Comparison of ENCODE assay signal across 26 cellular contexts in the genomic region with DNA sequence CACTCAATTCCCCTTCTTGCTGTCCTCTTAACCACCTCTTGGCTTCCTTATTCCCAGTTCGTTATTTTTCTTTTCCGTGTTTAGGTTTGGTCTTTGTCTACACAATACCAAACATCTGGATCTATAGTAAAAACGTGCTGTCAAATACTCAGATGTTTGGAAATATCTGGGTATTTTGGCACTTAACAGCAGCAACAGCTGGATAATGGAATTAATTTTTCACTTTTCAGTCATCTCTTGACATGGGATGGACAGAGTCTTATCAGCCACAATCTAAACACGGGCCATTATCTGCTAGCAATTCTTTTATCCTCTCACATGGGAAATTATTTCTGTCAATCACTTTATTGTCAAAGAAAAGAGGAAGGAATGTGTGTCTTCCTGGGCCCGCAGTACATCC. TPM values are rescaled to one million over a fixed set of nuclear protein-coding genes. Genes with fewer than 3 reads are reported as not detected.
DNase-seq lines count a peak whose midpoint lies in the region; ATAC-seq and TF ChIP-seq lines count a peak whose summit lies in the region.
"Had no signal": no experiment of that assay in that cellular context is flagged by ENCODE, and none has a peak within 500 bp of the region (broad histone marks: within the 10 kb centered on the region; RNA-seq: fewer than 3 reads in every experiment).

No MANE protein-coding gene starts in this region.

- H3K4me3 ChIP-seq in CD8-positive, alpha-beta T cell (ENCODE audit: low read depth, low read length), result no peak overlapping the region
- peak overlapping the region; percentile 62; the same call in 1 of the 2 replicates for H3K4me3 ChIP-seq in HUES6 (ENCODE audit: low read depth, low read length)
- H3K4me3 ChIP-seq in neural progenitor cell, result peak overlapping the region; percentile 67
- H3K4me3 ChIP-seq: BLaER1 treated with 17β-estradiol and CSF1 and Interleukin-3, amounts not matched to agents 10 nM and 100 nM; SK-N-MC had no signal

- peaks cover 53% of the 10 kb centered on the region for H3K27me3 Mint-ChIP-seq in CD8-positive, alpha-beta T cell (ENCODE audit: low read depth)
- H3K27me3 Mint-ChIP-seq in endothelial cell (ENCODE audit: unreplicated experiment) (peaks cover 2% of the 10 kb centered on the region), neural progenitor cell (ENCODE audit: insufficient read depth, low read depth) (peaks cover 10% of the 10 kb centered on the region)

- H3K4me1 ChIP-seq in CD8-positive, alpha-beta T cell (ENCODE audit: insufficient read depth, low read length), result no peaks in the 10 kb centered on the region
- H3K4me1 ChIP-seq in HUES6 (ENCODE audit: control insufficient read depth, insufficient read depth, low read length) (peaks cover 37% of the 10 kb centered on the region), neural progenitor cell (peaks cover 11% of the 10 kb centered on the region)

- peaks cover 6% of the 10 kb centered on the region for H3K27me3 ChIP-seq in CD8-positive, alpha-beta T cell (ENCODE audit: insufficient read depth, low read length)
- H3K27me3 ChIP-seq in HUES6 (ENCODE audit: control insufficient read depth, insufficient read depth, low read length) (peaks cover 11% of the 10 kb centered on the region; the same call in 1 of the 2 replicates), neural progenitor cell (peaks cover 45% of the 10 kb centered on the region)
- H3K27me3 ChIP-seq: ovary, right atrium auricular region, upper lobe of left lung had no signal

- peak overlapping the region; percentile 63 for H3K4me3 Mint-ChIP-seq in CD8-positive, alpha-beta T cell
- H3K4me3 Mint-ChIP-seq in endothelial cell (ENCODE audit: unreplicated experiment) (peak overlapping the region; percentile 87), neural progenitor cell (peak overlapping the region; percentile 84)

- no peaks in the 10 kb centered on the region for H4K20me1 ChIP-seq in neural progenitor cell (ENCODE audit: low read depth)
- H4K20me1 ChIP-seq: BLaER1 treated with 17β-estradiol and CSF1 and Interleukin-3, amounts not matched to agents 10 nM and 100 nM had no signal

- POLR2A ChIA-PET in CD8-positive, alpha-beta T cell (lab: Charles Lee), result interaction anchor here (0.7 kb wide), 1 partner anchor 9 kb away, joined by 3 read pairs; no protein-coding TSS in a partner anchor

- CTCF ChIA-PET in CD8-positive, alpha-beta T cell (lab: Charles Lee), result no interaction called here

- DNase-seq in CD8-positive, alpha-beta T cell, result no peak
- DNase-seq in endothelial cell (ENCODE audit: low spot score) (no peak), neural progenitor cell (ENCODE audit: low spot score) (no peak), NCI-H446 treated with DMSO at 0.1 percent for 48 hours (lab: John Stamatoyannopoulos, UW) (no peak), NCI-H69 (lab: John Stamatoyannopoulos, UW) (no peak)
- DNase-seq: activated CD4-positive, CD25-positive, alpha-beta regulatory T cell treated with anti-CD3 and anti-CD28 coated beads, Interleukin-2, amount 50 U/mL, for 72 hours; activated CD8-positive, alpha-beta T cell treated with anti-CD3 and anti-CD28 coated beads for 36 hours; activated naive CD8-positive, alpha-beta T cell treated with anti-CD3 and anti-CD28 coated beads, Interleukin-2, amount 10 ng/mL, durations not matched to agents 7 days and 5 days; central memory CD4-positive, alpha-beta T cell; IMR-90; midbrain; naive thymus-derived CD4-positive, alpha-beta T cell; NCI-H2029 treated with DMSO at 0.1 percent for 48 hours; NCI-H774; stimulated activated CD4-positive, alpha-beta T cell treated with anti-CD3 and anti-CD28 coated beads, Interleukin-2, amount 100 ng/mL, for 48 hours had no signal

- no peaks in the 10 kb centered on the region for H3K9me3 ChIP-seq in CD8-positive, alpha-beta T cell (ENCODE audit: low read length)
- H3K9me3 ChIP-seq in HUES6 (ENCODE audit: control insufficient read depth, insufficient read depth, low read depth, low read length) (no peaks in the 10 kb centered on the region), neural progenitor cell (ENCODE audit: low read depth) (no peaks in the 10 kb centered on the region)
- H3K9me3 ChIP-seq: left lung, ovary, right atrium auricular region, upper lobe of left lung had no signal

- H3K4me1 Mint-ChIP-seq in CD8-positive, alpha-beta T cell (ENCODE audit: low read depth), result peaks cover 9% of the 10 kb centered on the region
- H3K4me1 Mint-ChIP-seq in endothelial cell (ENCODE audit: unreplicated experiment) (peaks cover 27% of the 10 kb centered on the region), neural progenitor cell (peaks cover 17% of the 10 kb centered on the region)

- TF ChIP-seq CTCF in CD8-positive, alpha-beta T cell (IDR thresholded peaks at IDR 0.05), result no peak
- no peak for TF ChIP-seq CTCF in endothelial cell (IDR thresholded peaks at IDR 0.05; ENCODE audit: unreplicated experiment)
- TF ChIP-seq CTCF in neural progenitor cell (IDR thresholded peaks at IDR 0.05), result no peak

- no peaks in the 10 kb centered on the region for H3K9me3 Mint-ChIP-seq in CD8-positive, alpha-beta T cell
- peaks cover 4% of the 10 kb centered on the region for H3K9me3 Mint-ChIP-seq in endothelial cell (ENCODE audit: unreplicated experiment)
- H3K9me3 Mint-ChIP-seq in neural progenitor cell, result no peaks in the 10 kb centered on the region
- H3K9me3 Mint-ChIP-seq: activated CD8-positive, alpha-beta T cell treated with anti-CD3 and anti-CD28 coated beads for 36 hours; activated naive CD8-positive, alpha-beta T cell treated with anti-CD3 and anti-CD28 coated beads, Interleukin-2, amount 10 ng/mL, durations not matched to agents 7 days and 5 days; dendritic cell treated with granulocyte-macrophage colony-stimulating factor and Interleukin-4, amounts not matched to agents 40 ng/mL and 50 ng/mL, for 4 days had no signal

- no peaks in the 10 kb centered on the region for H3K79me2 ChIP-seq in neural progenitor cell (ENCODE audit: low read depth)

- H3K27ac ChIP-seq in CD8-positive, alpha-beta T cell (ENCODE audit: low read depth, low read length), result no peak overlapping the region
- H3K27ac ChIP-seq in HUES6 (ENCODE audit: low read depth, low read length) (no peak overlapping the region; the same call in 1 of the 2 replicates), neural progenitor cell (no peak overlapping the region)
- H3K27ac ChIP-seq: left lung, ovary, SK-N-MC had no signal

- H3K9ac ChIP-seq in HUES6 (ENCODE audit: low read length), result peak overlapping the region; percentile 30
- H3K9ac ChIP-seq in neural progenitor cell, result no peak overlapping the region
- H3K9ac ChIP-seq: BLaER1 treated with 17β-estradiol and CSF1 and Interleukin-3, amounts not matched to agents 10 nM and 100 nM had no signal

- peak overlapping the region; percentile 98 for H3K4me2 ChIP-seq in neural progenitor cell

- no peak overlapping the region for H2AFZ ChIP-seq in neural progenitor cell (replicated peaks)

- no peaks in the 10 kb centered on the region for H3K36me3 Mint-ChIP-seq in CD8-positive, alpha-beta T cell
- H3K36me3 Mint-ChIP-seq in endothelial cell (ENCODE audit: low read depth, unreplicated experiment), result no peaks in the 10 kb centered on the region
- H3K36me3 Mint-ChIP-seq in neural progenitor cell, result peaks cover 2% of the 10 kb centered on the region
- H3K36me3 Mint-ChIP-seq: activated naive CD8-positive, alpha-beta T cell treated with anti-CD3 and anti-CD28 coated beads, Interleukin-2, amount 10 ng/mL, durations not matched to agents 7 days and 5 days had no signal

- no peak for ATAC-seq in CD8-positive, alpha-beta T cell
- ATAC-seq in HG03342 (IDR thresholded peaks at IDR 0.05; ENCODE audit: unreplicated experiment), result no peak
- ATAC-seq: activated CD8-positive, alpha-beta T cell treated with anti-CD3 and anti-CD28 coated beads for 36 hours had no signal

- intact Hi-C loops in CD8-positive, alpha-beta T cell (cut with DNase I, micrococcal nuclease), result no loop called here

- no peak overlapping the region for H3K27ac Mint-ChIP-seq in CD8-positive, alpha-beta T cell
- H3K27ac Mint-ChIP-seq in endothelial cell (ENCODE audit: unreplicated experiment), result peak overlapping the region; percentile 59
- no peak overlapping the region for H3K27ac Mint-ChIP-seq in neural progenitor cell
- H3K27ac Mint-ChIP-seq: activated CD8-positive, alpha-beta T cell treated with anti-CD3 and anti-CD28 coated beads for 36 hours; activated naive CD8-positive, alpha-beta T cell treated with anti-CD3 and anti-CD28 coated beads, Interleukin-2, amount 10 ng/mL, durations not matched to agents 7 days and 5 days; naive thymus-derived CD4-positive, alpha-beta T cell had no signal

- no peaks in the 10 kb centered on the region for H3K36me3 ChIP-seq in CD8-positive, alpha-beta T cell (ENCODE audit: insufficient read depth, low read length)
- H3K36me3 ChIP-seq in HUES6 (ENCODE audit: control insufficient read depth, insufficient read depth, low read length) (no peaks in the 10 kb centered on the region), neural progenitor cell (no peaks in the 10 kb centered on the region)
- H3K36me3 ChIP-seq: BLaER1 treated with 17β-estradiol and CSF1 and Interleukin-3, amounts not matched to agents 10 nM and 100 nM; left lung; ovary; right atrium auricular region; upper lobe of left lung had no signal

- peaks cover 14% of the 10 kb centered on the region for H3F3A ChIP-seq in neural progenitor cell (ENCODE audit: low read depth)

RNA-seq across cellular contexts. Expression of gene NHLH2, which starts 13.5 kb away (rescaled TPM):
- total RNA-seq in CD8-positive, alpha-beta T cell, result not detected
- 2.3 TPM for total RNA-seq in endothelial cell (ENCODE audit: unreplicated experiment)
- 0.17 and 0.56 TPM in 2 replicates for total RNA-seq in neural progenitor cell (ENCODE audit: low replicate concordance)
- total RNA-seq: activated CD8-positive, alpha-beta T cell treated with anti-CD3 and anti-CD28 coated beads for 36 hours; activated naive CD8-positive, alpha-beta T cell treated with anti-CD3 and anti-CD28 coated beads, Interleukin-2, amount 10 ng/mL, durations not matched to agents 7 days and 5 days; H4; IMR-90; left lung; naive thymus-derived CD4-positive, alpha-beta T cell; ovary; right atrium auricular region; T-helper 1 cell treated with Interleukin-12 subunit alpha and Interleukin-12 subunit beta and Interleukin-4 antibody, amounts not matched to agents 30 ng/mL and 1 ng/mL, for 36 hours had no signal

RNA-seq across cellular contexts. Expression of gene CASQ2, which starts 58.9 kb away (rescaled TPM):
- total RNA-seq in CD8-positive, alpha-beta T cell, result not detected
- total RNA-seq in endothelial cell (ENCODE audit: unreplicated experiment) (not detected), neural progenitor cell (ENCODE audit: low replicate concordance) (not detected in 2 replicates)
- total RNA-seq: activated CD8-positive, alpha-beta T cell treated with anti-CD3 and anti-CD28 coated beads for 36 hours; activated naive CD8-positive, alpha-beta T cell treated with anti-CD3 and anti-CD28 coated beads, Interleukin-2, amount 10 ng/mL, durations not matched to agents 7 days and 5 days; H4; IMR-90; naive thymus-derived CD4-positive, alpha-beta T cell; T-helper 1 cell treated with Interleukin-12 subunit alpha and Interleukin-12 subunit beta and Interleukin-4 antibody, amounts not matched to agents 30 ng/mL and 1 ng/mL, for 36 hours had no signal
